Comparison of ENCODE assay signal across 1 cellular context in the genomic region with DNA sequence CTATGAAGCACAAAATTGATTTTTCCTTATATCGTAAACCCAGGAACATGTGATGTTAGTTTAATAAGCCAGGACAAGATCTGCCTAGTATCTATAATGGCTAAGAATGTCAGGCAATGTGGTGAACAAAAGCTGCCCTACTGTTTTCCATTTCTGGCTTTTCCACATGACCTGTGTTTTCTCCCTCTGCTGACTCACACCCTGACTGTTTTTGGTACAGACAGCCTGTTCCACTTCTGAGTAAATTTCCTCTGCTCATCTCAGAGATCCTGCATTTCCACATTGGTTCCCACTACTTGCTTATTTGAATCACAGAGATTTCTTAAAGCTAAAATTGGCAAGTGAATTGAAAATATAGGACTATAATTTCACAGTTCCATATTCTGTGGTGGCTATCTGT.
TF ChIP-seq lines count a peak whose summit lies in the region.

No MANE protein-coding gene starts in this region.

TF ChIP-seq in GM23338, 12 proteins besides CTCF, POLR2A, EP300 and RAD21 (continued from another document):
- TF ChIP-seq, protein P1, sequence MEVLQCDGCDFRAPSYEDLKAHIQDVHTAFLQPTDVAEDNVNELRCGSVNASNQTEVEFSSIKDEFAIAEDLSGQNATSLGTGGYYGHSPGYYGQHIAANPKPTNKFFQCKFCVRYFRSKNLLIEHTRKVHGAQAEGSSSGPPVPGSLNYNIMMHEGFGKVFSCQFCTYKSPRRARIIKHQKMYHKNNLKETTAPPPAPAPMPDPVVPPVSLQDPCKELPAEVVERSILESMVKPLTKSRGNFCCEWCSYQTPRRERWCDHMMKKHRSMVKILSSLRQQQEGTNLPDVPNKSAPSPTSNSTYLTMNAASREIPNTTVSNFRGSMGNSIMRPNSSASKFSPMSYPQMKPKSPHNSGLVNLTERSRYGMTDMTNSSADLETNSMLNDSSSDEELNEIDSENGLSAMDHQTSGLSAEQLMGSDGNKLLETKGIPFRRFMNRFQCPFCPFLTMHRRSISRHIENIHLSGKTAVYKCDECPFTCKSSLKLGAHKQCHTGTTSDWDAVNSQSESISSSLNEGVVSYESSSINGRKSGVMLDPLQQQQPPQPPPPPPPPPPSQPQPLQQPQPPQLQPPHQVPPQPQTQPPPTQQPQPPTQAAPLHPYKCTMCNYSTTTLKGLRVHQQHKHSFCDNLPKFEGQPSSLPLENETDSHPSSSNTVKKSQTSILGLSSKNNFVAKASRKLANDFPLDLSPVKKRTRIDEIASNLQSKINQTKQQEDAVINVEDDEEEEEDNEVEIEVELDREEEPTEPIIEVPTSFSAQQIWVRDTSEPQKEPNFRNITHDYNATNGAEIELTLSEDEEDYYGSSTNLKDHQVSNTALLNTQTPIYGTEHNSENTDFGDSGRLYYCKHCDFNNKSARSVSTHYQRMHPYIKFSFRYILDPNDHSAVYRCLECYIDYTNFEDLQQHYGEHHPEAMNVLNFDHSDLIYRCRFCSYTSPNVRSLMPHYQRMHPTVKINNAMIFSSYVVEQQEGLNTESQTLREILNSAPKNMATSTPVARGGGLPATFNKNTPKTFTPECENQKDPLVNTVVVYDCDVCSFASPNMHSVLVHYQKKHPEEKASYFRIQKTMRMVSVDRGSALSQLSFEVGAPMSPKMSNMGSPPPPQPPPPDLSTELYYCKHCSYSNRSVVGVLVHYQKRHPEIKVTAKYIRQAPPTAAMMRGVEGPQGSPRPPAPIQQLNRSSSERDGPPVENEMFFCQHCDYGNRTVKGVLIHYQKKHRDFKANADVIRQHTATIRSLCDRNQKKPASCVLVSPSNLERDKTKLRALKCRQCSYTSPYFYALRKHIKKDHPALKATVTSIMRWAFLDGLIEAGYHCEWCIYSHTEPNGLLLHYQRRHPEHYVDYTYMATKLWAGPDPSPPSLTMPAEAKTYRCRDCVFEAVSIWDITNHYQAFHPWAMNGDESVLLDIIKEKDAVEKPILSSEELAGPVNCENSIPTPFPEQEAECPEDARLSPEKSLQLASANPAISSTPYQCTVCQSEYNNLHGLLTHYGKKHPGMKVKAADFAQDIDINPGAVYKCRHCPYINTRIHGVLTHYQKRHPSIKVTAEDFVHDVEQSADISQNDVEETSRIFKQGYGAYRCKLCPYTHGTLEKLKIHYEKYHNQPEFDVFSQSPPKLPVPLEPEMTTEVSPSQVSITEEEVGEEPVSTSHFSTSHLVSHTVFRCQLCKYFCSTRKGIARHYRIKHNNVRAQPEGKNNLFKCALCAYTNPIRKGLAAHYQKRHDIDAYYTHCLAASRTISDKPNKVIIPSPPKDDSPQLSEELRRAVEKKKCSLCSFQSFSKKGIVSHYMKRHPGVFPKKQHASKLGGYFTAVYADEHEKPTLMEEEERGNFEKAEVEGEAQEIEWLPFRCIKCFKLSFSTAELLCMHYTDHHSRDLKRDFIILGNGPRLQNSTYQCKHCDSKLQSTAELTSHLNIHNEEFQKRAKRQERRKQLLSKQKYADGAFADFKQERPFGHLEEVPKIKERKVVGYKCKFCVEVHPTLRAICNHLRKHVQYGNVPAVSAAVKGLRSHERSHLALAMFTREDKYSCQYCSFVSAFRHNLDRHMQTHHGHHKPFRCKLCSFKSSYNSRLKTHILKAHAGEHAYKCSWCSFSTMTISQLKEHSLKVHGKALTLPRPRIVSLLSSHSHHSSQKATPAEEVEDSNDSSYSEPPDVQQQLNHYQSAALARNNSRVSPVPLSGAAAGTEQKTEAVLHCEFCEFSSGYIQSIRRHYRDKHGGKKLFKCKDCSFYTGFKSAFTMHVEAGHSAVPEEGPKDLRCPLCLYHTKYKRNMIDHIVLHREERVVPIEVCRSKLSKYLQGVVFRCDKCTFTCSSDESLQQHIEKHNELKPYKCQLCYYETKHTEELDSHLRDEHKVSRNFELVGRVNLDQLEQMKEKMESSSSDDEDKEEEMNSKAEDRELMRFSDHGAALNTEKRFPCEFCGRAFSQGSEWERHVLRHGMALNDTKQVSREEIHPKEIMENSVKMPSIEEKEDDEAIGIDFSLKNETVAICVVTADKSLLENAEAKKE (CRISPR knock-in tag; IDR thresholded peaks at IDR 0.05) = no peak
- TF ChIP-seq ETS1 (IDR thresholded peaks at IDR 0.05) (no peak), EZH2phosphoT487 (IDR thresholded peaks at IDR 0.05; ENCODE audit: unreplicated experiment) (no peak), JUNB (IDR thresholded peaks at IDR 0.05; ENCODE audit: unreplicated experiment) (no peak), POLR2AphosphoS5 (IDR thresholded peaks at IDR 0.05; ENCODE audit: low read depth) (no peak), ZNF331 (CRISPR knock-in tag; IDR thresholded peaks at IDR 0.05; ENCODE audit: low read depth) (no peak), EZH2 (IDR thresholded peaks at IDR 0.05; ENCODE audit: low read depth, unreplicated experiment) (no peak), NANOG (IDR thresholded peaks at IDR 0.05; ENCODE audit: borderline replicate concordance) (no peak), STAT1 (IDR thresholded peaks at IDR 0.05; ENCODE audit: unreplicated experiment) (no peak), CREB1 (CRISPR knock-in tag; IDR thresholded peaks at IDR 0.05; ENCODE audit: low read depth) (no peak), REST (IDR thresholded peaks at IDR 0.05; ENCODE audit: unreplicated experiment) (no peak)
TF ChIP-seq in GM23338: peak in this region for 0.
